ENCODE assay signal across 1 cellular context in the genomic region with DNA sequence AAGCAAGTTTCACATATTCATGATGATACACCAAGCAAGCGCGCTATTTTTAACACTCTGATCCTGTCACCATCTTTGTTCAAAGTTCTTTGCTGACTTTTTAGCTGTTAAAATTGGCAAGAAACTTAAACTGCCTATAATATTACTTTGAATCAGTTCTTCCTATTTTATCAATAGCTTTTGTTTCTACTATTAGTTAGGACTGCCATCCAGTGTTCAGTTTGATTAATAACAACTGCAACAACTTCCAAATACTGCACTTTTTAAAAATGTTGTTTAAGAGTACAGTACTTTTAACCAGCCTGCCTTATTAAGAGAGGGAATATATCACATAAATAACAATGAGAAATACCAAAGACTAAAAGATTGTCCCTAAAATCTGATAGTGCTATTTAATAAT.
TF ChIP-seq lines count a peak whose summit lies in the region.

No MANE protein-coding gene starts in this region.

TF ChIP-seq in HEK293, 187 proteins besides CTCF, POLR2A, EP300 and RAD21 (continued from another document):
- TF ChIP-seq, protein P1, sequence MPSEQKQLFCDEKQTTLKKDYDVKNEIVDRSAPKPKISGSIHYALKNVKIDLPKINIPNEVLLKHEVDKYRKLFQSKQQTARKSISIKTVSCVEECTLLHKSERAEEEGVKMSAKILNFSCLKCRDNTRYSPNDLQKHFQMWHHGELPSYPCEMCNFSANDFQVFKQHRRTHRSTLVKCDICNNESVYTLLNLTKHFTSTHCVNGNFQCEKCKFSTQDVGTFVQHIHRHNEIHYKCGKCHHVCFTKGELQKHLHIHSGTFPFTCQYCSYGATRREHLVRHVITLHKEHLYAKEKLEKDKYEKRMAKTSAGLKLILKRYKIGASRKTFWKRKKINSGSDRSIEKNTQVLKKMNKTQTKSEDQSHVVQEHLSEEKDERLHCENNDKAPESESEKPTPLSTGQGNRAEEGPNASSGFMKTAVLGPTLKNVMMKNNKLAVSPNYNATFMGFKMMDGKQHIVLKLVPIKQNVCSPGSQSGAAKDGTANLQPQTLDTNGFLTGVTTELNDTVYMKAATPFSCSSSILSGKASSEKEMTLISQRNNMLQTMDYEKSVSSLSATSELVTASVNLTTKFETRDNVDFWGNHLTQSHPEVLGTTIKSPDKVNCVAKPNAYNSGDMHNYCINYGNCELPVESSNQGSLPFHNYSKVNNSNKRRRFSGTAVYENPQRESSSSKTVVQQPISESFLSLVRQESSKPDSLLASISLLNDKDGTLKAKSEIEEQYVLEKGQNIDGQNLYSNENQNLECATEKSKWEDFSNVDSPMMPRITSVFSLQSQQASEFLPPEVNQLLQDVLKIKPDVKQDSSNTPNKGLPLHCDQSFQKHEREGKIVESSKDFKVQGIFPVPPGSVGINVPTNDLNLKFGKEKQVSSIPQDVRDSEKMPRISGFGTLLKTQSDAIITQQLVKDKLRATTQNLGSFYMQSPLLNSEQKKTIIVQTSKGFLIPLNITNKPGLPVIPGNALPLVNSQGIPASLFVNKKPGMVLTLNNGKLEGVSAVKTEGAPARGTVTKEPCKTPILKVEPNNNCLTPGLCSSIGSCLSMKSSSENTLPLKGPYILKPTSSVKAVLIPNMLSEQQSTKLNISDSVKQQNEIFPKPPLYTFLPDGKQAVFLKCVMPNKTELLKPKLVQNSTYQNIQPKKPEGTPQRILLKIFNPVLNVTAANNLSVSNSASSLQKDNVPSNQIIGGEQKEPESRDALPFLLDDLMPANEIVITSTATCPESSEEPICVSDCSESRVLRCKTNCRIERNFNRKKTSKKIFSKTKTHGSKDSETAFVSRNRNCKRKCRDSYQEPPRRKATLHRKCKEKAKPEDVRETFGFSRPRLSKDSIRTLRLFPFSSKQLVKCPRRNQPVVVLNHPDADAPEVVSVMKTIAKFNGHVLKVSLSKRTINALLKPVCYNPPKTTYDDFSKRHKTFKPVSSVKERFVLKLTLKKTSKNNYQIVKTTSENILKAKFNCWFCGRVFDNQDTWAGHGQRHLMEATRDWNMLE (tag by site-specific recombination; conservative IDR thresholded peaks at IDR 0.05; ENCODE audit: low read depth), result no peak
- TF ChIP-seq KLF16 (tag by site-specific recombination; IDR thresholded peaks at IDR 0.05), result no peak
- TF ChIP-seq ZNF501 (tag by site-specific recombination; IDR thresholded peaks at IDR 0.05), result no peak
- peak; percentile 23; the same call in 1 of the 2 replicates for TF ChIP-seq ZNF654 (tag by site-specific recombination; IDR thresholded peaks at IDR 0.05; ENCODE audit: low read depth)
